Comparison of ENCODE assay signal across 1 cellular context in the genomic region with DNA sequence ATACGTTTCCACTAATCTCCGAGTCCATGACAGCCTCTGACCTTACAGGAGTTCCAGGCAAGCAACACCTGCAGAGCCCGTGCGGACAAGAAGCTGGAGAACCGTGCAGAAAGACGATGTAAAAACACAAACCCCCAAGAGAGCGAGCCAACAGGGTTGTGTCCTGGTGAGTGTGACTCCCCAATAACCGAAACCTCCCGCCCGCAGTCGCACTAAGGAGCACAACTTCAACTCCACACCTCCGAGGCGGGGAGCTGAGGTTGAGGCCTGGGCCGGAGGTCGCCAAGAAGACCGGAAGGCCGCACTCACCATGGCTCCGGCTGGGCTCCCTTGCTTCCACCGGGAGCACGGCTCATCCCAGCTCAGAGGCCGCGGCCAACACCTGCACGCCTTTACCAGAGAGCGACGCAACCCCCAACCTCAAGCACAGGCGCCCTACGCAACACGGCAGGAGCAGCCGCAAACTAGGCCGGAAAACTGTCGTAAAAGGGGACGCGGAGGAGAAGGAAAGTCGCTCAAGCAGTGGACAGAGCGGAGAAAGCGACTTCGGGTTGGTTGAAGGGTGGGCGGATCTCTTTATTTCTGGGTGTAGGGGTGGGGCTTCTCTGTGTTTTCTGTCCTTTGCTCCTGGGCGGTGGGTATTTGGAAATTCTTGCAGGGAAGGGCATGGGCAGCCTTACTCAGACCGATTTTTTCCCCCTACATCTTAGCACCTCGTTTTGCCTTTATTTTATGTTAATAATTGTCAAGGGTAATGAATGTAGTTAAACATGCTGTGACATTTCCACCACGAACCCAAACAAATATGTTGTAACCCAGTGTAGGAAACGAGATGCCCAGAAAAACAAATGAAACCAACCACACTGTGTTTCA.
A peak's percentile ranks its signal among the peaks of the same experiment; 100 is the strongest.
TF ChIP-seq lines count a peak whose summit lies in the region.

A gene (minus strand): TSS at position 446 of the 873 bp plus-strand sequence. CDS start 134 bp downstream, at position 312.

TF ChIP-seq in K562, 482 proteins besides CTCF, POLR2A, EP300 and RAD21 (continued from another document and continues in another):
- TF ChIP-seq, protein P1, sequence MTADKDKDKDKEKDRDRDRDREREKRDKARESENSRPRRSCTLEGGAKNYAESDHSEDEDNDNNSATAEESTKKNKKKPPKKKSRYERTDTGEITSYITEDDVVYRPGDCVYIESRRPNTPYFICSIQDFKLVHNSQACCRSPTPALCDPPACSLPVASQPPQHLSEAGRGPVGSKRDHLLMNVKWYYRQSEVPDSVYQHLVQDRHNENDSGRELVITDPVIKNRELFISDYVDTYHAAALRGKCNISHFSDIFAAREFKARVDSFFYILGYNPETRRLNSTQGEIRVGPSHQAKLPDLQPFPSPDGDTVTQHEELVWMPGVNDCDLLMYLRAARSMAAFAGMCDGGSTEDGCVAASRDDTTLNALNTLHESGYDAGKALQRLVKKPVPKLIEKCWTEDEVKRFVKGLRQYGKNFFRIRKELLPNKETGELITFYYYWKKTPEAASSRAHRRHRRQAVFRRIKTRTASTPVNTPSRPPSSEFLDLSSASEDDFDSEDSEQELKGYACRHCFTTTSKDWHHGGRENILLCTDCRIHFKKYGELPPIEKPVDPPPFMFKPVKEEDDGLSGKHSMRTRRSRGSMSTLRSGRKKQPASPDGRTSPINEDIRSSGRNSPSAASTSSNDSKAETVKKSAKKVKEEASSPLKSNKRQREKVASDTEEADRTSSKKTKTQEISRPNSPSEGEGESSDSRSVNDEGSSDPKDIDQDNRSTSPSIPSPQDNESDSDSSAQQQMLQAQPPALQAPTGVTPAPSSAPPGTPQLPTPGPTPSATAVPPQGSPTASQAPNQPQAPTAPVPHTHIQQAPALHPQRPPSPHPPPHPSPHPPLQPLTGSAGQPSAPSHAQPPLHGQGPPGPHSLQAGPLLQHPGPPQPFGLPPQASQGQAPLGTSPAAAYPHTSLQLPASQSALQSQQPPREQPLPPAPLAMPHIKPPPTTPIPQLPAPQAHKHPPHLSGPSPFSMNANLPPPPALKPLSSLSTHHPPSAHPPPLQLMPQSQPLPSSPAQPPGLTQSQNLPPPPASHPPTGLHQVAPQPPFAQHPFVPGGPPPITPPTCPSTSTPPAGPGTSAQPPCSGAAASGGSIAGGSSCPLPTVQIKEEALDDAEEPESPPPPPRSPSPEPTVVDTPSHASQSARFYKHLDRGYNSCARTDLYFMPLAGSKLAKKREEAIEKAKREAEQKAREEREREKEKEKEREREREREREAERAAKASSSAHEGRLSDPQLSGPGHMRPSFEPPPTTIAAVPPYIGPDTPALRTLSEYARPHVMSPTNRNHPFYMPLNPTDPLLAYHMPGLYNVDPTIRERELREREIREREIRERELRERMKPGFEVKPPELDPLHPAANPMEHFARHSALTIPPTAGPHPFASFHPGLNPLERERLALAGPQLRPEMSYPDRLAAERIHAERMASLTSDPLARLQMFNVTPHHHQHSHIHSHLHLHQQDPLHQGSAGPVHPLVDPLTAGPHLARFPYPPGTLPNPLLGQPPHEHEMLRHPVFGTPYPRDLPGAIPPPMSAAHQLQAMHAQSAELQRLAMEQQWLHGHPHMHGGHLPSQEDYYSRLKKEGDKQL (CRISPR knock-in tag; IDR thresholded peaks at IDR 0.05; ENCODE audit: borderline replicate concordance) = no peak
- TF ChIP-seq SMC3 (conservative IDR thresholded peaks at IDR 0.05; ENCODE audit: insufficient read depth, low read depth, low read length) (no peak), ZBTB1 (CRISPR knock-in tag; IDR thresholded peaks at IDR 0.05; ENCODE audit: borderline replicate concordance, low read depth) (no peak), BRF1 (IDR thresholded peaks at IDR 0.05; ENCODE audit: borderline replicate concordance, extremely low read depth, insufficient read length) (no peak), RFX5 (IDR thresholded peaks at IDR 0.05; ENCODE audit: low read depth, low read length) (no peak), ZNF830 (CRISPR knock-in tag; IDR thresholded peaks at IDR 0.05) (no peak), NFRKB (IDR thresholded peaks at IDR 0.05; ENCODE audit: low read depth) (peak; percentile 66; the same call in 1 of the 2 replicates), E2F3 (CRISPR knock-in tag; IDR thresholded peaks at IDR 0.05) (peak; percentile 58; the same call in 1 of the 2 replicates), NELFE (IDR thresholded peaks at IDR 0.05; ENCODE audit: insufficient read depth, insufficient read length) (no peak), RCOR1 (IDR thresholded peaks at IDR 0.05; ENCODE audit: borderline replicate concordance in 1 of 2, low read depth in 2 of 2, low read length in 2 of 2) (peak in 1 of 2 experiments; percentile 43; a peak in 1 of 4 replicates), PHF8 (IDR thresholded peaks at IDR 0.05; ENCODE audit: borderline replicate concordance, low read length) (peak; percentile 97), ZNF584 (CRISPR knock-in tag; IDR thresholded peaks at IDR 0.05; ENCODE audit: low read depth) (no peak), NR1H2 (CRISPR knock-in tag; IDR thresholded peaks at IDR 0.05) (no peak), TCF7 (IDR thresholded peaks at IDR 0.05; ENCODE audit: borderline replicate concordance) (peak; percentile 54; the same call in 1 of the 2 replicates), CEBPB (tag; IDR thresholded peaks at IDR 0.05) (peak; percentile 56), ZKSCAN8 (CRISPR knock-in tag; IDR thresholded peaks at IDR 0.05) (no peak), SIN3B (IDR thresholded peaks at IDR 0.05; ENCODE audit: low read depth) (peak; percentile 76), CCNT2 (IDR thresholded peaks at IDR 0.05; ENCODE audit: borderline replicate concordance, extremely low read depth, insufficient read length, low read depth, low read length) (peak; percentile 78), ZNF583 (CRISPR knock-in tag; IDR thresholded peaks at IDR 0.05) (no peak), FOXA3 (CRISPR knock-in tag; conservative IDR thresholded peaks at IDR 0.05 in 1 of 2, IDR thresholded peaks at IDR 0.05 in 1 of 2) (0 out of 4 replicates have a peak, but pooled peaks of 1 of the 2 experiments have one; percentile 38)
- TF ChIP-seq, protein P2, sequence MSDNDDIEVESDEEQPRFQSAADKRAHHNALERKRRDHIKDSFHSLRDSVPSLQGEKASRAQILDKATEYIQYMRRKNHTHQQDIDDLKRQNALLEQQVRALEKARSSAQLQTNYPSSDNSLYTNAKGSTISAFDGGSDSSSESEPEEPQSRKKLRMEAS (CRISPR knock-in tag; IDR thresholded peaks at IDR 0.05) = peak; percentile 65
- TF ChIP-seq, protein P3, sequence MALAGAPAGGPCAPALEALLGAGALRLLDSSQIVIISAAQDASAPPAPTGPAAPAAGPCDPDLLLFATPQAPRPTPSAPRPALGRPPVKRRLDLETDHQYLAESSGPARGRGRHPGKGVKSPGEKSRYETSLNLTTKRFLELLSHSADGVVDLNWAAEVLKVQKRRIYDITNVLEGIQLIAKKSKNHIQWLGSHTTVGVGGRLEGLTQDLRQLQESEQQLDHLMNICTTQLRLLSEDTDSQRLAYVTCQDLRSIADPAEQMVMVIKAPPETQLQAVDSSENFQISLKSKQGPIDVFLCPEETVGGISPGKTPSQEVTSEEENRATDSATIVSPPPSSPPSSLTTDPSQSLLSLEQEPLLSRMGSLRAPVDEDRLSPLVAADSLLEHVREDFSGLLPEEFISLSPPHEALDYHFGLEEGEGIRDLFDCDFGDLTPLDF (CRISPR knock-in tag; IDR thresholded peaks at IDR 0.05) = no peak
- TF ChIP-seq, protein P4, sequence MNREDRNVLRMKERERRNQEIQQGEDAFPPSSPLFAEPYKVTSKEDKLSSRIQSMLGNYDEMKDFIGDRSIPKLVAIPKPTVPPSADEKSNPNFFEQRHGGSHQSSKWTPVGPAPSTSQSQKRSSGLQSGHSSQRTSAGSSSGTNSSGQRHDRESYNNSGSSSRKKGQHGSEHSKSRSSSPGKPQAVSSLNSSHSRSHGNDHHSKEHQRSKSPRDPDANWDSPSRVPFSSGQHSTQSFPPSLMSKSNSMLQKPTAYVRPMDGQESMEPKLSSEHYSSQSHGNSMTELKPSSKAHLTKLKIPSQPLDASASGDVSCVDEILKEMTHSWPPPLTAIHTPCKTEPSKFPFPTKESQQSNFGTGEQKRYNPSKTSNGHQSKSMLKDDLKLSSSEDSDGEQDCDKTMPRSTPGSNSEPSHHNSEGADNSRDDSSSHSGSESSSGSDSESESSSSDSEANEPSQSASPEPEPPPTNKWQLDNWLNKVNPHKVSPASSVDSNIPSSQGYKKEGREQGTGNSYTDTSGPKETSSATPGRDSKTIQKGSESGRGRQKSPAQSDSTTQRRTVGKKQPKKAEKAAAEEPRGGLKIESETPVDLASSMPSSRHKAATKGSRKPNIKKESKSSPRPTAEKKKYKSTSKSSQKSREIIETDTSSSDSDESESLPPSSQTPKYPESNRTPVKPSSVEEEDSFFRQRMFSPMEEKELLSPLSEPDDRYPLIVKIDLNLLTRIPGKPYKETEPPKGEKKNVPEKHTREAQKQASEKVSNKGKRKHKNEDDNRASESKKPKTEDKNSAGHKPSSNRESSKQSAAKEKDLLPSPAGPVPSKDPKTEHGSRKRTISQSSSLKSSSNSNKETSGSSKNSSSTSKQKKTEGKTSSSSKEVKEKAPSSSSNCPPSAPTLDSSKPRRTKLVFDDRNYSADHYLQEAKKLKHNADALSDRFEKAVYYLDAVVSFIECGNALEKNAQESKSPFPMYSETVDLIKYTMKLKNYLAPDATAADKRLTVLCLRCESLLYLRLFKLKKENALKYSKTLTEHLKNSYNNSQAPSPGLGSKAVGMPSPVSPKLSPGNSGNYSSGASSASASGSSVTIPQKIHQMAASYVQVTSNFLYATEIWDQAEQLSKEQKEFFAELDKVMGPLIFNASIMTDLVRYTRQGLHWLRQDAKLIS (CRISPR knock-in tag; IDR thresholded peaks at IDR 0.05) = peak; percentile 75; the same call in 1 of the 2 replicates
- TF ChIP-seq, protein P5, sequence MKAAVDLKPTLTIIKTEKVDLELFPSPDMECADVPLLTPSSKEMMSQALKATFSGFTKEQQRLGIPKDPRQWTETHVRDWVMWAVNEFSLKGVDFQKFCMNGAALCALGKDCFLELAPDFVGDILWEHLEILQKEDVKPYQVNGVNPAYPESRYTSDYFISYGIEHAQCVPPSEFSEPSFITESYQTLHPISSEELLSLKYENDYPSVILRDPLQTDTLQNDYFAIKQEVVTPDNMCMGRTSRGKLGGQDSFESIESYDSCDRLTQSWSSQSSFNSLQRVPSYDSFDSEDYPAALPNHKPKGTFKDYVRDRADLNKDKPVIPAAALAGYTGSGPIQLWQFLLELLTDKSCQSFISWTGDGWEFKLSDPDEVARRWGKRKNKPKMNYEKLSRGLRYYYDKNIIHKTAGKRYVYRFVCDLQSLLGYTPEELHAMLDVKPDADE (conservative IDR thresholded peaks at IDR 0.05; ENCODE audit: control insufficient read depth, low read depth, low read length) = no peak
- TF ChIP-seq, protein P6, sequence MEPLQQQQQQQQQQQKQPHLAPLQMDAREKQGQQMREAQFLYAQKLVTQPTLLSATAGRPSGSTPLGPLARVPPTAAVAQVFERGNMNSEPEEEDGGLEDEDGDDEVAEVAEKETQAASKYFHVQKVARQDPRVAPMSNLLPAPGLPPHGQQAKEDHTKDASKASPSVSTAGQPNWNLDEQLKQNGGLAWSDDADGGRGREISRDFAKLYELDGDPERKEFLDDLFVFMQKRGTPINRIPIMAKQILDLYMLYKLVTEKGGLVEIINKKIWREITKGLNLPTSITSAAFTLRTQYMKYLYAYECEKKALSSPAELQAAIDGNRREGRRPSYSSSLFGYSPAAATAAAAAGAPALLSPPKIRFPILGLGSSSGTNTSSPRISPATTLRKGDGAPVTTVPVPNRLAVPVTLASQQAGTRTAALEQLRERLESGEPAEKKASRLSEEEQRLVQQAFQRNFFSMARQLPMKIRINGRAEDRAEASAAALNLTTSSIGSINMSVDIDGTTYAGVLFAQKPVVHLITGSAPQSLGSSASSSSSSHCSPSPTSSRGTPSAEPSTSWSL (CRISPR knock-in tag; IDR thresholded peaks at IDR 0.05; ENCODE audit: borderline replicate concordance) = no peak
- TF ChIP-seq, protein P7, sequence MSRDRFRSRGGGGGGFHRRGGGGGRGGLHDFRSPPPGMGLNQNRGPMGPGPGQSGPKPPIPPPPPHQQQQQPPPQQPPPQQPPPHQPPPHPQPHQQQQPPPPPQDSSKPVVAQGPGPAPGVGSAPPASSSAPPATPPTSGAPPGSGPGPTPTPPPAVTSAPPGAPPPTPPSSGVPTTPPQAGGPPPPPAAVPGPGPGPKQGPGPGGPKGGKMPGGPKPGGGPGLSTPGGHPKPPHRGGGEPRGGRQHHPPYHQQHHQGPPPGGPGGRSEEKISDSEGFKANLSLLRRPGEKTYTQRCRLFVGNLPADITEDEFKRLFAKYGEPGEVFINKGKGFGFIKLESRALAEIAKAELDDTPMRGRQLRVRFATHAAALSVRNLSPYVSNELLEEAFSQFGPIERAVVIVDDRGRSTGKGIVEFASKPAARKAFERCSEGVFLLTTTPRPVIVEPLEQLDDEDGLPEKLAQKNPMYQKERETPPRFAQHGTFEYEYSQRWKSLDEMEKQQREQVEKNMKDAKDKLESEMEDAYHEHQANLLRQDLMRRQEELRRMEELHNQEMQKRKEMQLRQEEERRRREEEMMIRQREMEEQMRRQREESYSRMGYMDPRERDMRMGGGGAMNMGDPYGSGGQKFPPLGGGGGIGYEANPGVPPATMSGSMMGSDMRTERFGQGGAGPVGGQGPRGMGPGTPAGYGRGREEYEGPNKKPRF (IDR thresholded peaks at IDR 0.05; ENCODE audit: low read depth, low read length) = no peak
- TF ChIP-seq, protein P8, sequence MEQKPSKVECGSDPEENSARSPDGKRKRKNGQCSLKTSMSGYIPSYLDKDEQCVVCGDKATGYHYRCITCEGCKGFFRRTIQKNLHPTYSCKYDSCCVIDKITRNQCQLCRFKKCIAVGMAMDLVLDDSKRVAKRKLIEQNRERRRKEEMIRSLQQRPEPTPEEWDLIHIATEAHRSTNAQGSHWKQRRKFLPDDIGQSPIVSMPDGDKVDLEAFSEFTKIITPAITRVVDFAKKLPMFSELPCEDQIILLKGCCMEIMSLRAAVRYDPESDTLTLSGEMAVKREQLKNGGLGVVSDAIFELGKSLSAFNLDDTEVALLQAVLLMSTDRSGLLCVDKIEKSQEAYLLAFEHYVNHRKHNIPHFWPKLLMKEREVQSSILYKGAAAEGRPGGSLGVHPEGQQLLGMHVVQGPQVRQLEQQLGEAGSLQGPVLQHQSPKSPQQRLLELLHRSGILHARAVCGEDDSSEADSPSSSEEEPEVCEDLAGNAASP (IDR thresholded peaks at IDR 0.05) = no peak
